30 cellular contexts compared by ENCODE assay signal in the genomic region with DNA sequence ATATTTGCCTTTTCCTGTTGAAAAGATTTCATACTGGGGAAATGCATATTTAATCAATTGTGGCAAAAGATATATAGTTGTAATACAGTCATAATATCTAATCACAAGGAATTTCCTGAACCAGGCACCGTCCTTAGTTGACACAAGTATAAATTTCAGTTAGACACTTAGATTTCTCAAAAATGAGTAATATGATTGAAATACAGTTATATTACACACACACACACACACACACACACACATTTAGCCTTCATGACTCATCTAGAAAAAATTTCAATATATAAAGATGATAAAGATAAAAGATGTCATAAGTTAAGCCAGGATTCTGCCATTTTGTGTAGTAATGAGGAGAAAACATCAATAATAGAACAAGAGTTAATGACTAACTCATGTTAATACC.
A peak's percentile ranks its signal among the peaks of the same experiment; 100 is the strongest.
DNase-seq lines count a peak whose midpoint lies in the region; ATAC-seq, FAIRE-seq and TF ChIP-seq lines count a peak whose summit lies in the region.
"Had no signal": no experiment of that assay in that cellular context is flagged by ENCODE, and none has a peak within 500 bp of the region (broad histone marks: within the 10 kb centered on the region; RNA-seq: fewer than 3 reads in every experiment).

No MANE protein-coding gene starts in this region.

- FAIRE-seq in A549 (lab: Jason Lieb, UNC) (no peak), kidney (lab: Jason Lieb, UNC) (no peak)
- FAIRE-seq: GM19239 had no signal

- H3K4me1 ChIP-seq in A549: no peaks in the 10 kb centered on the region
- H3K4me1 ChIP-seq in kidney (ENCODE audit: control insufficient read depth in 1 of 2, insufficient read depth in 1 of 2, low read depth in 1 of 2, low read length in 2 of 2): peaks cover 0 to 4% of the 10 kb centered on the region in 2 donors
- H3K4me1 ChIP-seq: lower lobe of right lung, uterus had no signal

- H3K9me3 ChIP-seq in A549 (no peaks in the 10 kb centered on the region), kidney (ENCODE audit: control insufficient read depth in 1 of 2, low read length in 2 of 2) (no peaks in the 10 kb centered on the region)
- H3K9me3 ChIP-seq: lower lobe of right lung, MG63, uterus had no signal

- H3K27ac ChIP-seq in A549 (no peak overlapping the region), kidney (ENCODE audit: low read depth in 2 of 2, low read length in 2 of 2) (no peak overlapping the region)
- H3K27ac ChIP-seq: cardiac muscle cell, lower lobe of right lung, uterus had no signal

- POLR2A ChIA-PET in A549 (lab: Yijun Ruan, JAX): no interaction called here

- in situ Hi-C loops in astrocyte of the spinal cord (cut with HindIII; ENCODE audit: low sequenced_read_pairs): no loop called here

- H3K9ac ChIP-seq in kidney (ENCODE audit: low read length in 2 of 2): no peak overlapping the region

- no peak for TF ChIP-seq EP300 in A549 (IDR thresholded peaks at IDR 0.05)

- no peak for TF ChIP-seq RAD21 in A549 (conservative IDR thresholded peaks at IDR 0.05 in 1 of 2, IDR thresholded peaks at IDR 0.05 in 1 of 2)

- H3K36me3 ChIP-seq in kidney (ENCODE audit: control insufficient read depth in 1 of 2, insufficient read depth in 2 of 2, low read length in 2 of 2): no peaks in the 10 kb centered on the region
- H3K36me3 ChIP-seq: cardiac muscle cell, lower lobe of right lung, MG63, uterus had no signal

- TF ChIP-seq POLR2A in A549 (IDR thresholded peaks at IDR 0.05; ENCODE audit: low read length): no peak

- CTCF ChIA-PET in A549 (lab: Yijun Ruan, JAX): no interaction called here

- TF ChIP-seq CTCF in A549 (IDR thresholded peaks at IDR 0.05): no peak
- no peak for TF ChIP-seq CTCF in astrocyte of the spinal cord (IDR thresholded peaks at IDR 0.05; ENCODE audit: low read depth, low read length)
- TF ChIP-seq CTCF in fibroblast of the aortic adventitia (IDR thresholded peaks at IDR 0.05; ENCODE audit: insufficient read depth, low read length): no peak
- no peak for TF ChIP-seq CTCF in kidney (IDR thresholded peaks at IDR 0.05; ENCODE audit: borderline replicate concordance, extremely low read depth, insufficient read depth)

- ATAC-seq in A549 (no peak), GM18519 (IDR thresholded peaks at IDR 0.05; ENCODE audit: low FRiP score, unreplicated experiment) (no peak), GM19324 (IDR thresholded peaks at IDR 0.05; ENCODE audit: low FRiP score, unreplicated experiment) (no peak)
- ATAC-seq: activated T-cell treated with anti-CD3 and anti-CD28 coated beads, Interleukin-2, amount 50 U/mL, for 72 hours; lower lobe of right lung; natural killer cell; Right ventricle myocardium inferior; WTC11 had no signal

- 4% methylated on average over 1 of the region's 1 CpG for WGBS in A549 (ENCODE audit: missing lambda C conversion rate)

- DNase-seq in A549 (ENCODE audit: low read depth in 1 of 2, low spot score in 1 of 2): no peak
- peak; percentile 5 for DNase-seq in NCI-H460 (ENCODE audit: extremely low read depth, low read depth)
- DNase-seq in astrocyte of the spinal cord (ENCODE audit: low read depth, low spot score): peak; percentile 27
- peak; percentile 1 for DNase-seq in fibroblast of the aortic adventitia (ENCODE audit: low read depth)
- no peak for DNase-seq in central memory CD4-positive, alpha-beta T cell
- no peak for DNase-seq in kidney
- DNase-seq: activated naive CD4-positive, alpha-beta T cell treated with Interleukin-2 at 50 U/mL for 16 hours; activated T-cell treated with anti-CD3 and anti-CD28 coated beads, Interleukin-2, amount 50 U/mL, for 72 hours; amniotic stem cell; CD8-positive, alpha-beta memory T cell; GDM1; head of caudate nucleus; KBM-7; kidney glomerular epithelial cell; lower lobe of right lung; MG63; natural killer cell; NCI-H1105 treated with DMSO at 0.1 percent for 48 hours; NCI-H2029; NCI-H748 treated with DMSO at 0.1 percent for 48 hours; occipital lobe; SW 1271; T1000; uterus had no signal

- intact Hi-C loops in kidney (cut with DNase I): no loop called here

- no peak overlapping the region for H3K4me2 ChIP-seq in A549

- H3K4me3 ChIP-seq in A549 (no peak overlapping the region), astrocyte of the spinal cord (ENCODE audit: low read depth, low read length) (no peak overlapping the region), fibroblast of the aortic adventitia (ENCODE audit: low read depth, low read length) (no peak overlapping the region), kidney (ENCODE audit: low read length in 2 of 2) (no peak overlapping the region)
- H3K4me3 ChIP-seq: cardiac muscle cell, lower lobe of right lung, MG63, uterus had no signal

TF ChIP-seq in A549, 52 proteins besides CTCF, POLR2A, EP300 and RAD21:
- TF ChIP-seq HDAC2 (IDR thresholded peaks at IDR 0.05) (no peak), FOSL2 (IDR thresholded peaks at IDR 0.05) (no peak), FOSL2 (CRISPR knock-in tag; IDR thresholded peaks at IDR 0.05) (0 out of 2 replicates have a peak, but pooled peaks have one; percentile 15)

Comparison
In these comparisons a context has a peak if more than half of its experiments do, and no peak if none do; other contexts are left out.
1. DNase-seq: peak in NCI-H460 (single experiment), astrocyte of the spinal cord (single experiment) and fibroblast of the aortic adventitia (single experiment); none in A549 (0 of 2), central memory CD4-positive, alpha-beta T cell (single experiment) and kidney (single experiment).